Comparison of ENCODE assay signal across 27 cellular contexts in genomic region chr1:60008500-60008899, GRCh38.
"Had no signal": no experiment of that assay in that cellular context is flagged by ENCODE, and none has a peak within 500 bp of the region (broad histone marks: within the 10 kb centered on the region; RNA-seq: fewer than 3 reads in every experiment).

No MANE protein-coding gene starts in this region.

- H3K27ac ChIP-seq: colonic mucosa, epithelial cell of prostate, esophagus squamous epithelium, gastrocnemius medialis, heart right ventricle, left lung, lower lobe of right lung had no signal

- ATAC-seq: effector memory CD8-positive, alpha-beta T cell; esophagus mucosa; gastrocnemius medialis; heart right ventricle; left cardiac atrium; left lung; left ventricle myocardium superior; lower lobe of right lung; mucosa of descending colon had no signal

- H3K36me3 Mint-ChIP-seq: mesothelial cell of epicardium had no signal

- H3K27me3 Mint-ChIP-seq: dendritic cell treated with granulocyte-macrophage colony-stimulating factor and Interleukin-4, amounts not matched to agents 40 ng/mL and 50 ng/mL, for 4 days had no signal

- H3K36me3 ChIP-seq: colonic mucosa, esophagus squamous epithelium, gastrocnemius medialis, heart right ventricle, left lung, lower lobe of right lung had no signal

- H3K9me3 ChIP-seq: colonic mucosa, esophagus squamous epithelium, gastrocnemius medialis, left lung, lower lobe of right lung, mucosa of descending colon had no signal

- H3K4me3 Mint-ChIP-seq: dendritic cell treated with granulocyte-macrophage colony-stimulating factor and Interleukin-4, amounts not matched to agents 40 ng/mL and 50 ng/mL, for 4 days; effector memory CD8-positive, alpha-beta T cell; endodermal cell; mesothelial cell of epicardium had no signal

- H3K4me3 ChIP-seq: colonic mucosa, esophagus squamous epithelium, gastrocnemius medialis, heart right ventricle, left lung, lower lobe of right lung, mucosa of descending colon had no signal

- H3K27me3 ChIP-seq: colonic mucosa, esophagus squamous epithelium, gastrocnemius medialis, heart right ventricle, left lung had no signal

- H3K4me1 Mint-ChIP-seq: endodermal cell, mesothelial cell of epicardium had no signal

- FAIRE-seq: endometrium, islet of Langerhans, keratinocyte had no signal

- DNase-seq: colonic mucosa; cortex of kidney; effector CD8-positive, alpha-beta T cell; effector memory CD8-positive, alpha-beta T cell; endodermal cell; erythroblast; esophagus squamous epithelium; foreskin fibroblast; foreskin melanocyte; gastrocnemius medialis; glutamatergic neuron; head of caudate nucleus; heart right ventricle; hippocampal formation; left cardiac atrium; left lung; left ventricle myocardium superior; lower lobe of right lung; mesenchymal stem cell; mucosa of descending colon had no signal

- H3K9me3 Mint-ChIP-seq: dendritic cell treated with granulocyte-macrophage colony-stimulating factor and Interleukin-4, amounts not matched to agents 40 ng/mL and 50 ng/mL, for 4 days; effector memory CD8-positive, alpha-beta T cell; endodermal cell had no signal

- H3K4me1 ChIP-seq: colonic mucosa, esophagus squamous epithelium, gastrocnemius medialis, heart right ventricle, left lung, lower lobe of right lung had no signal

- H3K27ac Mint-ChIP-seq: dendritic cell treated with granulocyte-macrophage colony-stimulating factor and Interleukin-4, amounts not matched to agents 40 ng/mL and 50 ng/mL, for 4 days; effector memory CD8-positive, alpha-beta T cell; endodermal cell; mesothelial cell of epicardium had no signal
